In the genomic region with DNA sequence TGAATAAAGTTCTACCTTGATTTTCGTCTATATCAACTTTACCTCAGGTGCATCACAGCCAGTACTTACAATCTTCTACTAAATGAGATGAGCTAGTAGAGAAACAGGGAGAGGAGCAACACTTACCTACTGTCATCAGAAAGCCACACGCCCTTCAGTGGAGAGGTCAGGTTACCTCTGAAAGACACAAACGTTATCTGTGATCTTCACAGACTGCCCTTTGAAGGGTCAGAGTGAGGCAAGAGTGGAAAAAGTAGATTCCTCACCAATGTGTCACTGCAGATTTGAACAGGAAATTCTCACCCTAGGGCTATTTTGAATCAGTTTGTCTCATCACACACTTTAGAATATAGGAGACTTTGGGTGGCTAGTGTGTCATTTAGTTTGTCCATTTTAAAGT, we compare ENCODE assay signal across 16 cellular contexts. TPM values are rescaled to one million over a fixed set of nuclear protein-coding genes. Genes with fewer than 3 reads are reported as not detected.
"Had no signal": no experiment of that assay in that cellular context is flagged by ENCODE, and none has a peak within 500 bp of the region (broad histone marks: within the 10 kb centered on the region; RNA-seq: fewer than 3 reads in every experiment).

No MANE protein-coding gene starts in this region.

RNA-seq across cellular contexts. Expression of gene KLRC3, which starts 1.8 kb away (rescaled TPM):
- total RNA-seq: activated CD4-positive, alpha-beta memory T cell treated with anti-CD3 and anti-CD28 coated beads, Interleukin-2, amount 10 ng/mL, durations not matched to agents 7 days and 5 days; activated CD4-positive, alpha-beta T cell treated with anti-CD3 and anti-CD28 coated beads, Interleukin-2, amount 10 ng/mL, durations not matched to agents 7 days and 5 days; activated T-helper 1 cell treated with anti-CD3 and anti-CD28 coated beads, Interleukin-12 subunit alpha, Interleukin-12 subunit beta, Interleukin-2, Interleukin-4 antibody, amounts not matched to agents 30 ng/mL and 10 ng/mL and 1 ng/mL, durations not matched to agents 14 hours and 24 hours and 36 hours; cardiac muscle cell; colonic mucosa; dermis microvascular lymphatic vessel endothelial cell; gastroesophageal sphincter; hepatocyte; left colon; mammary epithelial cell; psoas muscle; sigmoid colon; suprapubic skin; T-helper 17 cell; upper lobe of right lung had no signal
- polyA plus RNA-seq: hepatocyte, mammary epithelial cell, psoas muscle had no signal

RNA-seq across cellular contexts. Expression of gene KLRC4, which starts 12.6 kb away (rescaled TPM):
- total RNA-seq: activated CD4-positive, alpha-beta memory T cell treated with anti-CD3 and anti-CD28 coated beads, Interleukin-2, amount 10 ng/mL, durations not matched to agents 7 days and 5 days; activated CD4-positive, alpha-beta T cell treated with anti-CD3 and anti-CD28 coated beads, Interleukin-2, amount 10 ng/mL, durations not matched to agents 7 days and 5 days; activated T-helper 1 cell treated with anti-CD3 and anti-CD28 coated beads, Interleukin-12 subunit alpha, Interleukin-12 subunit beta, Interleukin-2, Interleukin-4 antibody, amounts not matched to agents 30 ng/mL and 10 ng/mL and 1 ng/mL, durations not matched to agents 14 hours and 24 hours and 36 hours; cardiac muscle cell; dermis microvascular lymphatic vessel endothelial cell; hepatocyte; mammary epithelial cell; occipital lobe; psoas muscle; suprapubic skin; T-helper 17 cell had no signal
- polyA plus RNA-seq: cardiac muscle cell, hepatocyte, mammary epithelial cell had no signal

RNA-seq across cellular contexts. Expression of gene KLRC2, which starts 13.7 kb away (rescaled TPM):
- total RNA-seq: activated CD4-positive, alpha-beta memory T cell treated with anti-CD3 and anti-CD28 coated beads, Interleukin-2, amount 10 ng/mL, durations not matched to agents 7 days and 5 days; activated CD4-positive, alpha-beta T cell treated with anti-CD3 and anti-CD28 coated beads, Interleukin-2, amount 10 ng/mL, durations not matched to agents 7 days and 5 days; activated T-helper 1 cell treated with anti-CD3 and anti-CD28 coated beads, Interleukin-12 subunit alpha, Interleukin-12 subunit beta, Interleukin-2, Interleukin-4 antibody, amounts not matched to agents 30 ng/mL and 10 ng/mL and 1 ng/mL, durations not matched to agents 14 hours and 24 hours and 36 hours; cardiac muscle cell; dermis microvascular lymphatic vessel endothelial cell; mammary epithelial cell; psoas muscle; T-helper 17 cell had no signal
- polyA plus RNA-seq: cardiac muscle cell, hepatocyte, psoas muscle had no signal

RNA-seq across cellular contexts. Expression of gene KLRC1, which starts 31.0 kb away (rescaled TPM):
- total RNA-seq: activated CD4-positive, alpha-beta memory T cell treated with anti-CD3 and anti-CD28 coated beads, Interleukin-2, amount 10 ng/mL, durations not matched to agents 7 days and 5 days; activated CD4-positive, alpha-beta T cell treated with anti-CD3 and anti-CD28 coated beads, Interleukin-2, amount 10 ng/mL, durations not matched to agents 7 days and 5 days; cardiac muscle cell; dermis microvascular lymphatic vessel endothelial cell; hepatocyte; occipital lobe; sigmoid colon; suprapubic skin; T-helper 17 cell had no signal
- polyA plus RNA-seq: cardiac muscle cell, hepatocyte, mammary epithelial cell had no signal

RNA-seq across cellular contexts. Expression of gene KLRK1, which starts 32.3 kb away (rescaled TPM):
- total RNA-seq: activated T-helper 1 cell treated with anti-CD3 and anti-CD28 coated beads, Interleukin-12 subunit alpha, Interleukin-12 subunit beta, Interleukin-2, Interleukin-4 antibody, amounts not matched to agents 30 ng/mL and 10 ng/mL and 1 ng/mL, durations not matched to agents 14 hours and 24 hours and 36 hours; cardiac muscle cell; dermis microvascular lymphatic vessel endothelial cell; hepatocyte; mammary epithelial cell; occipital lobe had no signal
- polyA plus RNA-seq: mammary epithelial cell had no signal
